15 cellular contexts compared by ENCODE assay signal in genomic region chr1:214466759-214467585, GRCh38.
DNase-seq lines count a peak whose midpoint lies in the region; ATAC-seq and TF ChIP-seq lines count a peak whose summit lies in the region.
"Had no signal": no experiment of that assay in that cellular context is flagged by ENCODE, and none has a peak within 500 bp of the region (broad histone marks: within the 10 kb centered on the region; RNA-seq: fewer than 3 reads in every experiment).

No MANE protein-coding gene starts in this region.

- H3K36me3 ChIP-seq in HEK293 (ENCODE audit: control insufficient read depth in 2 of 2, insufficient read depth in 1 of 2, low read length in 2 of 2) (peaks cover 0 to 4% of the 10 kb centered on the region in 2 experiments; a peak in 1 of 3 replicates), WERI-Rb-1 (no peaks in the 10 kb centered on the region)
- H3K36me3 ChIP-seq: BLaER1 treated with 17β-estradiol and CSF1 and Interleukin-3, amounts not matched to agents 10 nM and 100 nM had no signal

- no peaks in the 10 kb centered on the region for H3K9me3 ChIP-seq in HEK293 (ENCODE audit: control insufficient read depth, insufficient read depth, low read depth, low read length)
- no peaks in the 10 kb centered on the region for H3K9me3 ChIP-seq in WERI-Rb-1 (ENCODE audit: severe bottlenecking)
- H3K9me3 ChIP-seq: BLaER1 treated with 17β-estradiol and CSF1 and Interleukin-3, amounts not matched to agents 10 nM and 100 nM had no signal

- ATAC-seq in left colon (peak; percentile 44), HG02678 (IDR thresholded peaks at IDR 0.05; ENCODE audit: unreplicated experiment) (no peak)

- POLR2A ChIA-PET in HEK293 (lab: Yijun Ruan, JAX): no interaction called here

- no peak overlapping the region for H3K27ac ChIP-seq in HEK293 (ENCODE audit: extremely low read depth, low read depth, low read length)
- H3K27ac ChIP-seq in WERI-Rb-1: no peak overlapping the region
- H3K27ac ChIP-seq in skin epidermis: peak overlapping the region in 18 of 21 experiments; percentile 3 to 65 (median 38)
- H3K27ac ChIP-seq: BLaER1 treated with 17β-estradiol and CSF1 and Interleukin-3, amounts not matched to agents 10 nM and 100 nM; coronary artery; HL-60 had no signal

- DNase-seq in WERI-Rb-1 (peak; percentile 43), left colon (no peak), COLO829 (ENCODE audit: low spot score) (no peak), NCI-H1694 (lab: John Stamatoyannopoulos, UW) (no peak), cerebellum (ENCODE audit: low spot score) (no peak)
- DNase-seq: activated CD4-positive, CD25-positive, alpha-beta regulatory T cell treated with anti-CD3 and anti-CD28 coated beads, Interleukin-2, amount 50 U/mL, for 72 hours; EL; NK-92 treated with Interleukin-12 subunit alpha and Interleukin-12 subunit beta, amount 100 ng/mL, for 24 hours; stimulated activated CD4-positive, alpha-beta T cell treated with anti-CD3 and anti-CD28 coated beads, Interleukin-1b, Interleukin-23, amount 100 ng/mL, for 48 hours had no signal

- no peaks in the 10 kb centered on the region for H3K27me3 ChIP-seq in WERI-Rb-1 (ENCODE audit: insufficient read depth, low read depth, severe bottlenecking)
- H3K27me3 ChIP-seq: BLaER1 treated with 17β-estradiol and CSF1 and Interleukin-3, amounts not matched to agents 10 nM and 100 nM had no signal

- intact Hi-C loops in left colon (cut with DNase I, micrococcal nuclease): no loop called here

- CTCF ChIA-PET in HEK293 (lab: Yijun Ruan, JAX): interaction anchor here (1.4 kb wide), 1 partner anchor 119 kb away, joined by 4 read pairs; no protein-coding TSS in a partner anchor

- peaks cover 20% of the 10 kb centered on the region for H3K4me1 ChIP-seq in HEK293 (ENCODE audit: control insufficient read depth, insufficient read depth, low read length)
- H3K4me1 ChIP-seq: BLaER1 treated with 17β-estradiol and CSF1 and Interleukin-3, amounts not matched to agents 10 nM and 100 nM had no signal

- TF ChIP-seq CTCF in HEK293 (tag by site-specific recombination; IDR thresholded peaks at IDR 0.05) (no peak), WERI-Rb-1 (IDR thresholded peaks at IDR 0.05; ENCODE audit: low read depth, low read length) (no peak)

- no peak overlapping the region for H3K4me3 ChIP-seq in HEK293 (ENCODE audit: low read depth, low read length)
- no peak overlapping the region for H3K4me3 ChIP-seq in WERI-Rb-1 (ENCODE audit: low read depth, low read length)
- H3K4me3 ChIP-seq in skin epidermis: no peak overlapping the region
- H3K4me3 ChIP-seq: BLaER1 treated with 17β-estradiol and CSF1 and Interleukin-3, amounts not matched to agents 10 nM and 100 nM; coronary artery had no signal

TF ChIP-seq in HEK293, 187 proteins besides CTCF, POLR2A, EP300 and RAD21:
- TF ChIP-seq, protein P1, sequence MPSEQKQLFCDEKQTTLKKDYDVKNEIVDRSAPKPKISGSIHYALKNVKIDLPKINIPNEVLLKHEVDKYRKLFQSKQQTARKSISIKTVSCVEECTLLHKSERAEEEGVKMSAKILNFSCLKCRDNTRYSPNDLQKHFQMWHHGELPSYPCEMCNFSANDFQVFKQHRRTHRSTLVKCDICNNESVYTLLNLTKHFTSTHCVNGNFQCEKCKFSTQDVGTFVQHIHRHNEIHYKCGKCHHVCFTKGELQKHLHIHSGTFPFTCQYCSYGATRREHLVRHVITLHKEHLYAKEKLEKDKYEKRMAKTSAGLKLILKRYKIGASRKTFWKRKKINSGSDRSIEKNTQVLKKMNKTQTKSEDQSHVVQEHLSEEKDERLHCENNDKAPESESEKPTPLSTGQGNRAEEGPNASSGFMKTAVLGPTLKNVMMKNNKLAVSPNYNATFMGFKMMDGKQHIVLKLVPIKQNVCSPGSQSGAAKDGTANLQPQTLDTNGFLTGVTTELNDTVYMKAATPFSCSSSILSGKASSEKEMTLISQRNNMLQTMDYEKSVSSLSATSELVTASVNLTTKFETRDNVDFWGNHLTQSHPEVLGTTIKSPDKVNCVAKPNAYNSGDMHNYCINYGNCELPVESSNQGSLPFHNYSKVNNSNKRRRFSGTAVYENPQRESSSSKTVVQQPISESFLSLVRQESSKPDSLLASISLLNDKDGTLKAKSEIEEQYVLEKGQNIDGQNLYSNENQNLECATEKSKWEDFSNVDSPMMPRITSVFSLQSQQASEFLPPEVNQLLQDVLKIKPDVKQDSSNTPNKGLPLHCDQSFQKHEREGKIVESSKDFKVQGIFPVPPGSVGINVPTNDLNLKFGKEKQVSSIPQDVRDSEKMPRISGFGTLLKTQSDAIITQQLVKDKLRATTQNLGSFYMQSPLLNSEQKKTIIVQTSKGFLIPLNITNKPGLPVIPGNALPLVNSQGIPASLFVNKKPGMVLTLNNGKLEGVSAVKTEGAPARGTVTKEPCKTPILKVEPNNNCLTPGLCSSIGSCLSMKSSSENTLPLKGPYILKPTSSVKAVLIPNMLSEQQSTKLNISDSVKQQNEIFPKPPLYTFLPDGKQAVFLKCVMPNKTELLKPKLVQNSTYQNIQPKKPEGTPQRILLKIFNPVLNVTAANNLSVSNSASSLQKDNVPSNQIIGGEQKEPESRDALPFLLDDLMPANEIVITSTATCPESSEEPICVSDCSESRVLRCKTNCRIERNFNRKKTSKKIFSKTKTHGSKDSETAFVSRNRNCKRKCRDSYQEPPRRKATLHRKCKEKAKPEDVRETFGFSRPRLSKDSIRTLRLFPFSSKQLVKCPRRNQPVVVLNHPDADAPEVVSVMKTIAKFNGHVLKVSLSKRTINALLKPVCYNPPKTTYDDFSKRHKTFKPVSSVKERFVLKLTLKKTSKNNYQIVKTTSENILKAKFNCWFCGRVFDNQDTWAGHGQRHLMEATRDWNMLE (tag by site-specific recombination; conservative IDR thresholded peaks at IDR 0.05; ENCODE audit: low read depth): no peak
- TF ChIP-seq ZNF600 (tag by site-specific recombination; IDR thresholded peaks at IDR 0.05): 0 out of 2 replicates have a peak, but pooled peaks have one; percentile 14

Comparison
In these comparisons a context has a peak if more than half of its experiments do, and no peak if none do; other contexts are left out.
1. H3K27ac ChIP-seq: peak in skin epidermis (18 of 21); none in HEK293 (single experiment) and WERI-Rb-1 (single experiment).